ENCODE assay signal across 8 cellular contexts in genomic region chr4:109729155-109729562, GRCh38. TPM values are rescaled to one million over a fixed set of nuclear protein-coding genes. Genes with fewer than 3 reads are reported as not detected.
DNase-seq lines count a peak whose midpoint lies in the region; ATAC-seq and TF ChIP-seq lines count a peak whose summit lies in the region.

No MANE protein-coding gene starts in this region.

- peak overlapping the region; percentile 83 for H3K4me3 ChIP-seq in ovary

- WGBS in ovary, 3 donors: 0 to 3% (median 0%) methylated on average over 11 of the region's 11 CpGs

- no peak for TF ChIP-seq CTCF in ovary (IDR thresholded peaks at IDR 0.05)

- no peak for TF ChIP-seq POLR2A in ovary (IDR thresholded peaks at IDR 0.05)

- peak overlapping the region; percentile 45 for H3K27ac Mint-ChIP-seq in T-helper 1 cell treated with Interleukin-12 subunit alpha and Interleukin-12 subunit beta and Interleukin-4 antibody, amounts not matched to agents 30 μg/mL and 1 μg/mL, for 36 hours

- intact Hi-C loops in Right ventricle myocardium superior (cut with DNase I) (no loop called here), cardiac septum (cut with DNase I) (loop anchor here (1.0 kb wide), 1 partner anchor 86 kb away; the partner anchor contains the start of gene GAR1), ovary (cut with DNase I) (loop anchor here in 1 of 4 donors (5.0 kb wide), 1 partner anchor 297 kb away; the partner anchor contains the start of gene SEC24B)

- peaks cover 18% of the 10 kb centered on the region for H3K4me1 Mint-ChIP-seq in T-helper 1 cell treated with Interleukin-12 subunit alpha and Interleukin-12 subunit beta and Interleukin-4 antibody, amounts not matched to agents 30 μg/mL and 1 μg/mL, for 36 hours (ENCODE audit: low read depth)

- no peaks in the 10 kb centered on the region for H3K9me3 Mint-ChIP-seq in T-helper 1 cell treated with Interleukin-12 subunit alpha and Interleukin-12 subunit beta and Interleukin-4 antibody, amounts not matched to agents 30 μg/mL and 1 μg/mL, for 36 hours

- peak overlapping the region; percentile 84 for H3K4me3 Mint-ChIP-seq in T-helper 1 cell treated with Interleukin-12 subunit alpha and Interleukin-12 subunit beta and Interleukin-4 antibody, amounts not matched to agents 30 μg/mL and 1 μg/mL, for 36 hours

- H3K27ac ChIP-seq in ovary: peak overlapping the region in 1 of 2 donors; percentile 71

- ATAC-seq in Right ventricle myocardium superior (ENCODE audit: poor library complexity) (peak; percentile 34), GM21528 (IDR thresholded peaks at IDR 0.05; ENCODE audit: low FRiP score, unreplicated experiment) (no peak), HG02798 (IDR thresholded peaks at IDR 0.05; ENCODE audit: poor library complexity, unreplicated experiment) (no peak)

- no peaks in the 10 kb centered on the region for H3K27me3 Mint-ChIP-seq in T-helper 1 cell treated with Interleukin-12 subunit alpha and Interleukin-12 subunit beta and Interleukin-4 antibody, amounts not matched to agents 30 μg/mL and 1 μg/mL, for 36 hours (ENCODE audit: low read depth)

- no peak for TF ChIP-seq EP300 in ovary (IDR thresholded peaks at IDR 0.05)

- DNase-seq in Right ventricle myocardium superior: no peak
- DNase-seq in cardiac septum (ENCODE audit: low spot score): no peak
- peak; percentile 27 for DNase-seq in fibroblast of peridontal ligament (ENCODE audit: extremely low read depth)
- DNase-seq in ovary: no peak
- DNase-seq in DMS79 (lab: John Stamatoyannopoulos, UW): no peak

- H3K27me3 ChIP-seq in ovary: no peaks in the 10 kb centered on the region

- H3K9me3 ChIP-seq in ovary: no peaks in the 10 kb centered on the region

- H3K36me3 ChIP-seq in ovary: no peaks in the 10 kb centered on the region

- H3K36me3 Mint-ChIP-seq in T-helper 1 cell treated with Interleukin-12 subunit alpha and Interleukin-12 subunit beta and Interleukin-4 antibody, amounts not matched to agents 30 μg/mL and 1 μg/mL, for 36 hours (ENCODE audit: low read depth): peaks cover 6% of the 10 kb centered on the region

- no peaks in the 10 kb centered on the region for H3K4me1 ChIP-seq in ovary (ENCODE audit: insufficient read depth)

RNA-seq across cellular contexts. Expression of gene PLA2G12A, which starts 0.7 kb away (rescaled TPM):
- 59.1 TPM for total RNA-seq in Right ventricle myocardium superior
- total RNA-seq in cardiac septum: 37.7 TPM
- total RNA-seq in ovary: 10 to 100 TPM; 31.2 to 84.3 (median 35.9) TPM
- polyA plus RNA-seq in ovary: 10 to 100 TPM; 11.0 to 31.7 TPM

RNA-seq across cellular contexts. Expression of gene CASP6, which starts 25.9 kb away (rescaled TPM):
- total RNA-seq in Right ventricle myocardium superior: 7.0 TPM
- 3.8 TPM for total RNA-seq in cardiac septum
- total RNA-seq in ovary: 10 to 100 TPM; 11.2 to 19.3 (median 13.1) TPM
- 10 to 100 TPM; 18.7 to 29.0 TPM for polyA plus RNA-seq in ovary
